18 cellular contexts compared by ENCODE assay signal in the genomic region with DNA sequence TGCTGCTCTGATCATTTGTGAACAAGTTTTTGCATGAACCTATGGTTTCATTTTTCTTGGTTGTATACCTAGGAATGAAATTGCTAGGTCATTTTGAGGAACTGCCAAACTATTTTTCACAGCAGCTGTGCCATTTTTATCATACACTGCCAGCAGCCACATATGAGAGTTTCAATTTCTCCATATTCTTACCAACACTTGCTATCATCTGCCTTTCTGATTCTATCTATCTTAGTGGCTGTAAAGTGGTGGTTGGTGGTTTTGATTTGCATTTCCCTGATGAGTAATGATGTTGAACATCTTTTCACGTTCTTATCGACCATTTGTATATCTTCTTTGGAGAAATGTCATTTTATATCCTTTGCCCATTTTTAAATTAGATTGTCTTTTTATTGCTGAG.
DNase-seq lines count a peak whose midpoint lies in the region; ATAC-seq lines count a peak whose summit lies in the region.
"Had no signal": no experiment of that assay in that cellular context is flagged by ENCODE, and none has a peak within 500 bp of the region (broad histone marks: within the 10 kb centered on the region; RNA-seq: fewer than 3 reads in every experiment).

No MANE protein-coding gene starts in this region.

- no peaks in the 10 kb centered on the region for H3K36me3 Mint-ChIP-seq in T-helper 2 cell treated with Interferon-gamma antibody and Interleukin-4, amounts not matched to agents 5 μg/mL and 100 μg/mL, for 36 hours (ENCODE audit: low read depth)
- H3K36me3 Mint-ChIP-seq in stimulated activated memory B cell treated with anti-CD40 and anti-IgM and Interleukin-4, amounts not matched to agents 10 μg/mL and 1 μg/mL and 100 μg/mL, for 72 hours = peaks cover 5% of the 10 kb centered on the region

- ATAC-seq in GM18511 (IDR thresholded peaks at IDR 0.05; ENCODE audit: unreplicated experiment) (peak; percentile 80), GM19463 (IDR thresholded peaks at IDR 0.05; ENCODE audit: unreplicated experiment) (peak; percentile 51), HG03175 (IDR thresholded peaks at IDR 0.05; ENCODE audit: unreplicated experiment) (peak; percentile 73)
- no peak for ATAC-seq in stimulated activated memory B cell treated with anti-CD40 and anti-IgM and Interleukin-4, amounts not matched to agents 10 μg/mL and 1 μg/mL and 100 μg/mL, for 72 hours
- ATAC-seq: HCT116 had no signal

- no peaks in the 10 kb centered on the region for H3K9me3 Mint-ChIP-seq in T-helper 2 cell treated with Interferon-gamma antibody and Interleukin-4, amounts not matched to agents 5 μg/mL and 100 μg/mL, for 36 hours
- H3K9me3 Mint-ChIP-seq in stimulated activated memory B cell treated with anti-CD40 and anti-IgM and Interleukin-4, amounts not matched to agents 10 μg/mL and 1 μg/mL and 100 μg/mL, for 72 hours = peaks cover 2% of the 10 kb centered on the region
- H3K9me3 Mint-ChIP-seq: activated CD4-positive, alpha-beta memory T cell treated with anti-CD3 and anti-CD28 coated beads, Interleukin-2, amount 10 ng/mL, durations not matched to agents 7 days and 5 days had no signal

- DNase-seq in T-helper 2 cell treated with Interferon-gamma antibody and Interleukin-4, amounts not matched to agents 5 μg/mL and 100 μg/mL, for 36 hours (ENCODE audit: low spot score) = peak; percentile 6
- DNase-seq in NCI-H1105 (lab: John Stamatoyannopoulos, UW) = no peak
- DNase-seq in NCI-H526 (lab: John Stamatoyannopoulos, UW) = no peak
- DNase-seq: activated CD4-positive, alpha-beta memory T cell treated with anti-CD3 and anti-CD28 coated beads, Interleukin-2, amount 10 ng/mL, durations not matched to agents 7 days and 5 days; amygdala; DMS 273 treated with DMSO at 0.1 percent for 48 hours; effector memory CD4-positive, alpha-beta T cell; GF-D8; NCI-H2081; NCI-H69; stimulated activated CD4-positive, alpha-beta T cell treated with anti-CD3 and anti-CD28 coated beads, Interleukin-4, amount 100 ng/mL, for 1 hour; SW 1271 had no signal

- H3K27ac Mint-ChIP-seq in T-helper 2 cell treated with Interferon-gamma antibody and Interleukin-4, amounts not matched to agents 5 μg/mL and 100 μg/mL, for 36 hours = no peak overlapping the region
- no peak overlapping the region for H3K27ac Mint-ChIP-seq in stimulated activated memory B cell treated with anti-CD40 and anti-IgM and Interleukin-4, amounts not matched to agents 10 μg/mL and 1 μg/mL and 100 μg/mL, for 72 hours
- H3K27ac Mint-ChIP-seq: activated CD4-positive, alpha-beta memory T cell treated with anti-CD3 and anti-CD28 coated beads, Interleukin-2, amount 10 ng/mL, durations not matched to agents 7 days and 5 days; activated T-helper 2 cell treated with anti-CD3 and anti-CD28 coated beads, Interferon-gamma antibody, Interleukin-2, Interleukin-4, amounts not matched to agents 10 μg/mL and 5 μg/mL and 100 μg/mL, durations not matched to agents 14 hours and 24 hours and 36 hours had no signal

- H3K27me3 Mint-ChIP-seq in T-helper 2 cell treated with Interferon-gamma antibody and Interleukin-4, amounts not matched to agents 5 μg/mL and 100 μg/mL, for 36 hours (ENCODE audit: low read depth) = peaks cover 30% of the 10 kb centered on the region
- H3K27me3 Mint-ChIP-seq in stimulated activated memory B cell treated with anti-CD40 and anti-IgM and Interleukin-4, amounts not matched to agents 10 μg/mL and 1 μg/mL and 100 μg/mL, for 72 hours = peaks cover 29% of the 10 kb centered on the region

- no peak overlapping the region for H3K4me3 Mint-ChIP-seq in T-helper 2 cell treated with Interferon-gamma antibody and Interleukin-4, amounts not matched to agents 5 μg/mL and 100 μg/mL, for 36 hours
- H3K4me3 Mint-ChIP-seq in stimulated activated memory B cell treated with anti-CD40 and anti-IgM and Interleukin-4, amounts not matched to agents 10 μg/mL and 1 μg/mL and 100 μg/mL, for 72 hours = no peak overlapping the region
- H3K4me3 Mint-ChIP-seq: activated CD4-positive, alpha-beta memory T cell treated with anti-CD3 and anti-CD28 coated beads, Interleukin-2, amount 10 ng/mL, durations not matched to agents 7 days and 5 days had no signal

- peaks cover 8% of the 10 kb centered on the region for H3K4me1 Mint-ChIP-seq in T-helper 2 cell treated with Interferon-gamma antibody and Interleukin-4, amounts not matched to agents 5 μg/mL and 100 μg/mL, for 36 hours (ENCODE audit: low read depth)
- no peaks in the 10 kb centered on the region for H3K4me1 Mint-ChIP-seq in stimulated activated memory B cell treated with anti-CD40 and anti-IgM and Interleukin-4, amounts not matched to agents 10 μg/mL and 1 μg/mL and 100 μg/mL, for 72 hours
